Comparison of ENCODE assay signal across 33 cellular contexts in the genomic region with DNA sequence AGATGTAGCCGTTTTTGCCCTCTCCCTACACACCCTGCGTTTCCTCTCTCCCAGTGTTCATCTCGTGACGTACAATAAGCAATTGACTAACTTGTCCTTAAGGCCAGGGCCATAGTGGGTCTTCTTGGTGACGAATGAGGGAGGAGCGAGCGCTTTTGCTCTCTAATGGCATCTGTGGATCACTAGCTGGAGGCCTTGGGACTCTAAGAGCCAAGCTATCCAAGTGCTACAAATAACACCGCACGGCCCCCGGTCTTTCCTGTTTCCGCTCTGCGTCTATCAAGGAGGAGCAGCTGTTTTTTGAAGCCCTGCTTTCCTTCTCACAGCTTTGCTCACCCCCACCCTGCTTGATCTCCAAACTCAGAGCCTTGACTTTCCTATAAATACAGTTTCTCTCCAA. TPM values are rescaled to one million over a fixed set of nuclear protein-coding genes. Genes with fewer than 3 reads are reported as not detected.
DNase-seq lines count a peak whose midpoint lies in the region; ATAC-seq and TF ChIP-seq lines count a peak whose summit lies in the region.
"Had no signal": no experiment of that assay in that cellular context is flagged by ENCODE, and none has a peak within 500 bp of the region (broad histone marks: within the 10 kb centered on the region; RNA-seq: fewer than 3 reads in every experiment).

No MANE protein-coding gene starts in this region.

- no peak for TF ChIP-seq CTCF in heart right ventricle (IDR thresholded peaks at IDR 0.05)
- TF ChIP-seq CTCF in RWPE1 (conservative IDR thresholded peaks at IDR 0.05; ENCODE audit: low read depth) = no peak
- no peak for TF ChIP-seq CTCF in neural crest cell (conservative IDR thresholded peaks at IDR 0.05)
- TF ChIP-seq CTCF in thyroid gland (IDR thresholded peaks at IDR 0.05) = no peak

- H3K4me1 ChIP-seq in heart right ventricle (peaks cover 0 to 43% (median 15%) of the 10 kb centered on the region in 9 donors), thyroid gland (no peaks in the 10 kb centered on the region)
- H3K4me1 ChIP-seq: ascending aorta, uterus had no signal

- H3K36me3 Mint-ChIP-seq in effector memory CD8-positive, alpha-beta T cell (ENCODE audit: insufficient read depth) = peaks cover 14% of the 10 kb centered on the region
- H3K36me3 Mint-ChIP-seq in neural crest cell (ENCODE audit: low read depth) = no peaks in the 10 kb centered on the region
- H3K36me3 Mint-ChIP-seq: IgD-negative memory B cell had no signal

- peak overlapping the region; percentile 81 to 86 for H3K27ac Mint-ChIP-seq in effector memory CD8-positive, alpha-beta T cell
- peak overlapping the region; percentile 54 for H3K27ac Mint-ChIP-seq in neural crest cell (ENCODE audit: unreplicated experiment)
- H3K27ac Mint-ChIP-seq: activated CD4-positive, alpha-beta memory T cell treated with anti-CD3 and anti-CD28 coated beads for 36 hours; activated T-helper 2 cell treated with anti-CD3 and anti-CD28 coated beads, Interferon-gamma antibody, Interleukin-2, Interleukin-4, amounts not matched to agents 10 μg/mL and 5 μg/mL and 100 μg/mL, durations not matched to agents 14 hours and 24 hours and 36 hours; endodermal cell; nephron progenitor cell had no signal

- H3K4me3 Mint-ChIP-seq in effector memory CD8-positive, alpha-beta T cell = no peak overlapping the region
- H3K4me3 Mint-ChIP-seq in neural crest cell = no peak overlapping the region
- H3K4me3 Mint-ChIP-seq: activated CD4-positive, alpha-beta memory T cell treated with anti-CD3 and anti-CD28 coated beads for 36 hours; CD8-positive, alpha-beta memory T cell; endodermal cell; nephron progenitor cell had no signal

- H3K4me3 ChIP-seq in heart right ventricle (no peak overlapping the region), thyroid gland (replicated peaks in 1 of 3) (no peak overlapping the region)
- H3K4me3 ChIP-seq: ascending aorta, esophagus muscularis mucosa, lung, ovary, spleen, stomach, uterus had no signal

- ATAC-seq in heart right ventricle (peak in 7 of 8 donors; percentile 41 to 91 (median 71)), left ventricle myocardium superior (no peak), sciatic nerve (no peak)
- no peak for ATAC-seq in effector memory CD8-positive, alpha-beta T cell (replicated peaks)

- no peaks in the 10 kb centered on the region for H3K27me3 Mint-ChIP-seq in effector memory CD8-positive, alpha-beta T cell
- H3K27me3 Mint-ChIP-seq in neural crest cell (ENCODE audit: low read depth) = no peaks in the 10 kb centered on the region
- H3K27me3 Mint-ChIP-seq: activated CD4-positive, alpha-beta memory T cell treated with anti-CD3 and anti-CD28 coated beads for 36 hours had no signal

- TF ChIP-seq POLR2A in thyroid gland (IDR thresholded peaks at IDR 0.05) = no peak

- no peaks in the 10 kb centered on the region for H3K27me3 ChIP-seq in heart right ventricle
- no peaks in the 10 kb centered on the region for H3K27me3 ChIP-seq in thyroid gland
- H3K27me3 ChIP-seq: ascending aorta, esophagus muscularis mucosa, ovary, spleen, stomach, uterus had no signal

- peaks cover 22 to 29% of the 10 kb centered on the region in 2 donors for H3K4me1 Mint-ChIP-seq in effector memory CD8-positive, alpha-beta T cell (ENCODE audit: low read depth in 2 of 2)
- no peaks in the 10 kb centered on the region for H3K4me1 Mint-ChIP-seq in neural crest cell
- H3K4me1 Mint-ChIP-seq: nephron progenitor cell had no signal

- POLR2A ChIA-PET in RWPE1 (lab: Yijun Ruan, JAX; ENCODE audit: low non-redundant PET) = no interaction called here

- peak overlapping the region in 5 of 10 donors; percentile 21 to 55 (median 52) for H3K27ac ChIP-seq in heart right ventricle
- H3K27ac ChIP-seq in RWPE1 = peak overlapping the region; percentile 3; the same call in 1 of the 2 replicates
- no peak overlapping the region for H3K27ac ChIP-seq in thyroid gland
- H3K27ac ChIP-seq: ascending aorta, esophagus muscularis mucosa, ovary, uterus had no signal

- 50 to 63% methylated on average over 12 of the region's 12 CpGs for WGBS in heart right ventricle, 2 donors
- 69 to 81% methylated on average over 12 of the region's 12 CpGs for WGBS in thyroid gland, 2 donors

- intact Hi-C loops in heart right ventricle (cut with DNase I) = no loop called here
- intact Hi-C loops in left ventricle myocardium superior (cut with micrococcal nuclease) = no loop called here
- intact Hi-C loops in thyroid gland (cut with DNase I) = no loop called here
- intact Hi-C loops in sciatic nerve (cut with DNase I) = no loop called here

- H3K9me3 ChIP-seq in heart right ventricle (no peaks in the 10 kb centered on the region), thyroid gland (no peaks in the 10 kb centered on the region)
- H3K9me3 ChIP-seq: ascending aorta, esophagus muscularis mucosa, ovary, spleen, stomach, uterus had no signal

- no peaks in the 10 kb centered on the region for H3K36me3 ChIP-seq in heart right ventricle
- H3K36me3 ChIP-seq in thyroid gland = no peaks in the 10 kb centered on the region
- H3K36me3 ChIP-seq: ovary, spleen, stomach, uterus had no signal

- H3K9me3 Mint-ChIP-seq in effector memory CD8-positive, alpha-beta T cell = no peaks in the 10 kb centered on the region
- H3K9me3 Mint-ChIP-seq in neural crest cell = peaks cover 5% of the 10 kb centered on the region
- H3K9me3 Mint-ChIP-seq: CD8-positive, alpha-beta memory T cell; endodermal cell; nephron progenitor cell had no signal

- CTCF ChIA-PET in RWPE1 (lab: Yijun Ruan, JAX) = no interaction called here

- peak in 1 of 2 donors; percentile 59 for DNase-seq in heart right ventricle
- no peak for DNase-seq in left ventricle myocardium superior
- DNase-seq in RWPE1 (ENCODE audit: low spot score) = no peak
- DNase-seq in effector memory CD8-positive, alpha-beta T cell = no peak
- no peak for DNase-seq in neural crest cell (ENCODE audit: low read depth, low spot score)
- DNase-seq in thyroid gland = no peak
- DNase-seq in NCI-H2029 (lab: John Stamatoyannopoulos, UW) = no peak
- no peak for DNase-seq in sciatic nerve (ENCODE audit: low spot score)
- DNase-seq: activated CD4-positive, alpha-beta memory T cell treated with anti-CD3 and anti-CD28 coated beads for 36 hours; caudate nucleus; CD8-positive, alpha-beta memory T cell; cortex of kidney; DMS 273 treated with DMSO at 0.1 percent for 48 hours; EL; endodermal cell; foreskin fibroblast; GOT3; kidney; NCI-H1694 treated with DMSO at 0.1 percent for 48 hours; NCI-H2171 treated with DMSO at 0.1 percent for 48 hours; NCI-H510A; nephron progenitor cell; ovary; retina; spleen; stimulated activated CD4-positive, alpha-beta T cell treated with anti-CD3 and anti-CD28 coated beads, Interleukin-2, amount 100 ng/mL, for 24 hours; stomach; uterus had no signal

RNA-seq across cellular contexts. Expression of a gene that starts 25.2 kb away (rescaled TPM):
- total RNA-seq in heart right ventricle = 10 to 100 TPM; 12.1 to 34.9 (median 13.9) TPM
- polyA plus RNA-seq in heart right ventricle = 10 to 100 TPM; 30.1 to 42.9 TPM
- total RNA-seq in left ventricle myocardium superior = 13.6 TPM
- not detected in 2 replicates for total RNA-seq in neural crest cell
- 10 to 100 TPM; 25.4 to 44.6 (median 35.2) TPM for total RNA-seq in thyroid gland
- total RNA-seq in sciatic nerve = 65.8 TPM

RNA-seq across cellular contexts. Expression of a gene that starts 44.9 kb away (rescaled TPM):
- 10 to 100 TPM in 8 of 10 donors, 1 to 10 TPM in 2; 7.3 to 17.7 (median 13.2) TPM for total RNA-seq in heart right ventricle
- polyA plus RNA-seq in heart right ventricle = 1 to 10 TPM; 4.0 to 4.1 TPM
- total RNA-seq in left ventricle myocardium superior = 11.9 TPM
- total RNA-seq in neural crest cell = 22.2 and 23.1 TPM in 2 replicates
- 10 to 100 TPM; 13.6 to 23.9 (median 15.8) TPM for total RNA-seq in thyroid gland
- 30.4 TPM for total RNA-seq in sciatic nerve

Comparison
In these comparisons a context has a peak if more than half of its experiments do, and no peak if none do; other contexts are left out.
1. ATAC-seq: peak in heart right ventricle (7 of 8); none in left ventricle myocardium superior (single experiment), effector memory CD8-positive, alpha-beta T cell (single experiment) and sciatic nerve (single experiment).
2. RNA of a gene that starts 25.2 kb away (total RNA-seq): 65.8 TPM in sciatic nerve (single experiment), 25.4 to 44.6 TPM in thyroid gland, 12.1 to 34.9 TPM in heart right ventricle and 13.6 TPM in left ventricle myocardium superior (single experiment); not detected in neural crest cell; every median in the first group is over 10 times any median in the second.